Comparison of ENCODE assay signal across 1 cellular context in the genomic region with DNA sequence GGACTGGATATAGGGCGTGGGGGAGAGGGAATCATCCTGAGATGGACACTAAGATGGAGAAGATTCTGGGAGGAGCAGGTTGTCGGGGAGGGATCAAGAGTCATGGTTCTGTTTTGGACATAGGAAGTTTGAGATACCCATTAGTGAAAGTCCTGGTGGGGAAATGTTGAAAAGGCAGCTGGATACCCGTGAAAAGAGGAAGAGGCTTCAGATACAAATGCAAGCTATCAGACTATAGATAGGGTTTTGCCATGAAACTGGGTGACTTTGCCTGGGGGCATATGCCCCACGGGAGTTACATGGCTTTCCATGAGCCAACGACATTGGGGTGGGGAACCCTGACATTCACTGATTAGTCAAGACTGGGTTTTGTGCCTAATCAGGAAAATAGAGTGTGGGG.
A peak's percentile ranks its signal among the peaks of the same experiment; 100 is the strongest.
TF ChIP-seq lines count a peak whose summit lies in the region.

No MANE protein-coding gene starts in this region.

TF ChIP-seq in GM12891, 5 proteins besides CTCF, POLR2A, EP300 and RAD21:
- TF ChIP-seq SPI1 (IDR thresholded peaks at IDR 0.05; ENCODE audit: low read depth, low read length) (peak; percentile 35; the same call in 1 of the 2 replicates), POU2F2 (IDR thresholded peaks at IDR 0.05; ENCODE audit: low read depth, low read length) (no peak)
TF ChIP-seq in GM12891: peak in this region for 1.
